24 cellular contexts compared by ENCODE assay signal in the genomic region with DNA sequence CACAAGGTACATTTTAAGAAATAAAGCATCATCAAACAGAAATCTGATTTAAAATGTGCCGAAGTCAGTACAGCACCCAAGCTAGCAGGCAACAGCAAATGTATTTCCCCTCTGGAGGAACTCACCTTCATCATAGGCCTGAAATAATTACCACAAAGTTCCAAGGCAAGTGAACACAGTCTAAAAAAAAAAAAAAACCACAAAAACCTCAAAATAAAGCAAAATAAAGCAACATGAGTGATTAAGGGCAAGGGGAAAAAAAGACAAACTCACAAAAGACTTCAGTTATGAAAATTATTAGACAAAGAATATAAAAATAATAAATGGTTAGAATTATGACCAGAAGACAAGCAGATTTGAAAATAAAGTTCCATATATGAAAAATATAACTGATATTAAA. TPM values are rescaled to one million over a fixed set of nuclear protein-coding genes. Genes with fewer than 3 reads are reported as not detected.
"Had no signal": no experiment of that assay in that cellular context is flagged by ENCODE, and none has a peak within 500 bp of the region (broad histone marks: within the 10 kb centered on the region; RNA-seq: fewer than 3 reads in every experiment).

No MANE protein-coding gene starts in this region.

- H3K4me2 ChIP-seq: SK-N-SH had no signal

- H3K27ac ChIP-seq: RWPE1 had no signal

- H3K9me3 ChIP-seq: SK-N-SH had no signal

- H3K9ac ChIP-seq: SK-N-SH had no signal

- ATAC-seq: Panc1, PC-3, T-cell had no signal

- DNase-seq: Kasumi-1, KBM-7, MV-4-11, NCI-H1048, NCI-H1105, NCI-H1417, NCI-H1436 treated with DMSO at 0.1 percent for 48 hours, NCI-H1694, NCI-H187 treated with DMSO at 0.1 percent for 48 hours, NCI-H2029 treated with DMSO at 0.1 percent for 48 hours, NCI-H2171 treated with DMSO at 0.1 percent for 48 hours, NCI-H345, NCI-H524, NCI-H526 treated with DMSO at 0.1 percent for 48 hours, NCI-H748 treated with DMSO at 0.1 percent for 48 hours, PC-3, SHP77, SK-N-SH, SW 1271, T-cell had no signal

RNA-seq across cellular contexts. Expression of gene GPR63, which starts 10.4 kb away (rescaled TPM):
- total RNA-seq: HT-29, M059J had no signal
